9 cellular contexts compared by ENCODE assay signal in the genomic region with DNA sequence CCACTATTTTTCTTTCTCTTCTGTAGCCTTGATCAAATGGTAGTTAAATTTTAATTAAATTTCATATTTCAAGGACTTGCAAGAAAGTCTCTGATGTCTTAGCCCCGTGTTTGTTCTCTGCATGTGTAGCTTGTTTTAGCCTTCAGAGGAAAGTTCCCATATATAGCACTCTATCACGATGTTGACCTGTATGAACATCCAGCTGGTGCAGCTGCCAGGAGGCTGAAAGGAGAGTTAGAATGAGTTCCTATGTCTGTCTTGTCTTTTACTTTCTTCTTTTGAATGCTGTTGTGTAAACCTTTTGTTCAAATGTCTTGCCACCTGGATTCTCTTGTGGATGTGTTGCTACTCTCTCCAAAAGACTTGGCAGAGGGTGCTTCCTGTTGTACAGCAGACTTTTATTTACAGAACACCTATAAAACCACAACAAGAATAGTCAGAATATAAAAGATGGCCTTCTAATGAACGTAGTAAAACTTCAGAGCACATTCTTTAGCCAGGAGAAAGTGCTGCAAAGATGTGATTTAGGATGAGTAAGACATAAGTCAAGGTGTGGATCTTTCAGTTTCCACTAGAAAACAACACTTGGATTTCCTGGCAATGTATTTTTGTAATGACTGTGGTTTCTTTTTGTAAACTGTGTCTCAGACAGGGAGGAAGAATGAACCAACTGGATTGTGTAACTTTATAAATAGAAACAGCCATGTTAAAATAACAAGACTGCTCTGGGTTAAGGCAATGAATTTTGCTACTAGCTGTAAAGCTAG. TPM values are rescaled to one million over a fixed set of nuclear protein-coding genes. Genes with fewer than 3 reads are reported as not detected.
DNase-seq lines count a peak whose midpoint lies in the region; ATAC-seq and TF ChIP-seq lines count a peak whose summit lies in the region.
"Had no signal": no experiment of that assay in that cellular context is flagged by ENCODE, and none has a peak within 500 bp of the region (broad histone marks: within the 10 kb centered on the region; RNA-seq: fewer than 3 reads in every experiment).

No MANE protein-coding gene starts in this region.

- H3K4me3 ChIP-seq in PC-9: no peak overlapping the region
- H3K4me3 ChIP-seq: cardiac muscle cell had no signal

- H3K9me3 Mint-ChIP-seq in immature natural killer cell: peaks cover 3 to 40% (median 11%) of the 10 kb centered on the region in 6 donors
- H3K9me3 Mint-ChIP-seq: IgD-negative memory B cell had no signal

- 0 out of 2 replicates have a peak, but pooled peaks cover 6% of the 10 kb centered on the region for H3K9me3 ChIP-seq in PC-9 (ENCODE audit: insufficient read depth, low read depth)

- no peaks in the 10 kb centered on the region for H4K20me1 ChIP-seq in PC-9 (ENCODE audit: insufficient read depth)

- H3F3A ChIP-seq in PC-9 (ENCODE audit: insufficient read depth, low read depth): peaks cover 15% of the 10 kb centered on the region; the same call in 1 of the 2 replicates

- peak; percentile 34 for ATAC-seq in GM21576 (IDR thresholded peaks at IDR 0.05; ENCODE audit: unreplicated experiment)
- ATAC-seq in foreskin keratinocyte: peak; percentile 83
- ATAC-seq in HG02642 (IDR thresholded peaks at IDR 0.05; ENCODE audit: poor library complexity, unreplicated experiment): no peak

- peak overlapping the region; percentile 37 for H3K27ac ChIP-seq in PC-9
- no peak overlapping the region for H3K27ac ChIP-seq in foreskin keratinocyte
- H3K27ac ChIP-seq: cardiac muscle cell had no signal

- peaks cover 0 to 2% (median 0%) of the 10 kb centered on the region in 3 donors for H3K27me3 Mint-ChIP-seq in immature natural killer cell (ENCODE audit: low read depth in 3 of 3)
- H3K27me3 Mint-ChIP-seq: IgD-negative memory B cell had no signal

- peak overlapping the region; percentile 43 for H3K4me2 ChIP-seq in PC-9

- H3K79me2 ChIP-seq in PC-9 (ENCODE audit: low read depth): no peaks in the 10 kb centered on the region

- POLR2A ChIA-PET in PC-9 (lab: Charles Lee; ENCODE audit: unreplicated experiment): interaction anchor here (0.5 kb wide), 1 partner anchor 828 kb away, joined by 4 read pairs; no protein-coding TSS in a partner anchor

- H3K36me3 Mint-ChIP-seq in immature natural killer cell: no peaks in the 10 kb centered on the region
- H3K36me3 Mint-ChIP-seq: IgD-negative memory B cell had no signal

- CTCF ChIA-PET in PC-9 (lab: Charles Lee): no interaction called here

- H3K4me3 Mint-ChIP-seq in immature natural killer cell: no peak overlapping the region
- H3K4me3 Mint-ChIP-seq: IgD-negative memory B cell had no signal

- BruUV-seq in PC-9 (replicated peaks; lab: Mats Ljungman, UMichigan): no TSS peak

- H3K4me1 ChIP-seq in PC-9 (replicated peaks; ENCODE audit: insufficient read depth) (peaks cover 36% of the 10 kb centered on the region), foreskin keratinocyte (peaks cover 15% of the 10 kb centered on the region)

- no peak for TF ChIP-seq CTCF in PC-9 (conservative IDR thresholded peaks at IDR 0.05)
- TF ChIP-seq CTCF in foreskin keratinocyte (conservative IDR thresholded peaks at IDR 0.05): no peak

- H3K4me1 Mint-ChIP-seq in immature natural killer cell: no peaks in the 10 kb centered on the region
- H3K4me1 Mint-ChIP-seq: IgD-negative memory B cell had no signal

- no peak overlapping the region for H3K27ac Mint-ChIP-seq in immature natural killer cell
- H3K27ac Mint-ChIP-seq: IgD-negative memory B cell had no signal

- H3K27me3 ChIP-seq in PC-9 (ENCODE audit: insufficient read depth, low read depth) (no peaks in the 10 kb centered on the region), foreskin keratinocyte (peaks cover 50% of the 10 kb centered on the region)
- H3K27me3 ChIP-seq: cardiac muscle cell had no signal

- no peak overlapping the region for H2AFZ ChIP-seq in PC-9

- intact Hi-C loops in PC-9 (cut with micrococcal nuclease; ENCODE audit: unreplicated experiment): loop anchor here (2.0 kb wide), 1 partner anchor 47 kb away; no protein-coding TSS in a partner anchor

- no peaks in the 10 kb centered on the region for H3K36me3 ChIP-seq in PC-9 (ENCODE audit: low read depth)
- H3K36me3 ChIP-seq: cardiac muscle cell had no signal

- H3K9me2 ChIP-seq in PC-9 (ENCODE audit: insufficient read depth): peaks cover 6% of the 10 kb centered on the region; the same call in 1 of the 2 replicates

- DNase-seq in PC-9 (peak; percentile 19 to 69), foreskin keratinocyte (peak; percentile 97 to 98), stromal cell of bone marrow (ENCODE audit: low read depth) (peak; percentile 79), immature natural killer cell (no peak)
- DNase-seq in activated CD4-positive, alpha-beta T cell treated with anti-CD3 and anti-CD28 coated beads, Interleukin-2, amount 50 U/mL, for 4 hours: no peak

RNA-seq across cellular contexts. Expression of a gene that starts 17.2 kb away (rescaled TPM):
- total RNA-seq in PC-9 (2021): 4.2 and 13.6 TPM in 2 replicates
- total RNA-seq in foreskin keratinocyte: 28.5 and 41.8 TPM in 2 replicates
- polyA plus RNA-seq in foreskin keratinocyte: 3.8 and 4.0 TPM in 2 replicates
- not detected for polyA plus RNA-seq in immature natural killer cell

Comparison
In these comparisons a context has a peak if more than half of its experiments do, and no peak if none do; other contexts are left out.
1. DNase-seq: peak in PC-9 (2 of 2), foreskin keratinocyte (2 of 2) and stromal cell of bone marrow (single experiment); none in immature natural killer cell (0 of 3) and activated CD4-positive, alpha-beta T cell treated with anti-CD3 and anti-CD28 coated beads, Interleukin-2, amount 50 U/mL, for 4 hours (0 of 2).